In the genomic region with DNA sequence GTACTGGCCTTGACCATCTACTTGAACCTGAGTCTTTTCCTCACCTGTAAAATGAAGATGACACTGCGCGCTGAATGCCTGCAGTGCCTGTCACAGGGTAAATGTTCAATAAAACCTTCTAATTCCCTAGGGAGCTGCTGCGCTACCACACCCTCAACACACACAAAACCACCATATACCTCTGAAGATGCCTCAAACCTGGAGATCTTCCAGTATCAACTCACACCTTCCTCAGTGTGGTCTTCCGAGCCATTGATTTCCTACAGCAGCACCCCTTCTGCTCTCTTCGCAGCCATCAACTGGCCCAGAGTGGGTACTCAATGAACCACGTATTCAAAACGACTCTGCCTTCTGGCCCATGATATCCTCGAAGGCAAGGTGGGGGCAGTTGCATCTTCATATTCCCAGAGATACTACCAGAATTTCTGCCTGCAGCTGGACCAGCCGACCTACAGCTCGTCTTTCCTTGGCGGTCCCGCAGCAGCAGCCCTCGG, we compare ENCODE assay signal across 8 cellular contexts. TPM values are rescaled to one million over a fixed set of nuclear protein-coding genes. Genes with fewer than 3 reads are reported as not detected.
DNase-seq lines count a peak whose midpoint lies in the region; ATAC-seq and TF ChIP-seq lines count a peak whose summit lies in the region.

No MANE protein-coding gene starts in this region.

- H3K4me1 ChIP-seq in mesodermal cell (ENCODE audit: control insufficient read depth, insufficient read depth, low read length, poor library complexity, severe bottlenecking) = peaks cover 21% of the 10 kb centered on the region

- WGBS in mesodermal cell (ENCODE audit: insufficient coverage in 2 of 2), 2 experiments = 5 to 10% methylated on average over 13 of the region's 13 CpGs

- peaks cover 60% of the 10 kb centered on the region for H3K36me3 Mint-ChIP-seq in MCF 10A (ENCODE audit: insufficient read depth, unreplicated experiment)

- H3K4me3 ChIP-seq in GM08714 (ENCODE audit: low read length) (peak overlapping the region; percentile 94), mesodermal cell (ENCODE audit: extremely low read depth, insufficient read depth, low read length, poor library complexity, severe bottlenecking) (peak overlapping the region; percentile 97)

- peak overlapping the region; percentile 100 for H3K27ac Mint-ChIP-seq in MCF 10A (ENCODE audit: low read depth, unreplicated experiment)

- intact Hi-C loops in MCF 10A (cut with micrococcal nuclease) = loop anchor here (1.0 kb wide), 2 partner anchors 134 to 356 kb away; a partner anchor contains a TSS

- no peaks in the 10 kb centered on the region for H3K9me3 Mint-ChIP-seq in MCF 10A (ENCODE audit: unreplicated experiment)

- ATAC-seq in HG03354 (IDR thresholded peaks at IDR 0.05; ENCODE audit: poor library complexity, severe bottlenecking, unreplicated experiment) = peak; percentile 19

- peaks cover 49% of the 10 kb centered on the region for H3K36me3 ChIP-seq in mesodermal cell (ENCODE audit: control insufficient read depth, insufficient read depth, low read length)

- BruUV-seq in MCF 10A (replicated peaks; lab: Mats Ljungman, UMichigan) = no TSS peak

- H3K27me3 Mint-ChIP-seq in MCF 10A (ENCODE audit: insufficient read depth, unreplicated experiment) = no peaks in the 10 kb centered on the region

- peak overlapping the region; percentile 96 for H3K4me3 Mint-ChIP-seq in MCF 10A (ENCODE audit: unreplicated experiment)

- POLR2A ChIA-PET in MCF 10A (lab: Yijun Ruan, JAX) = interaction anchor here (0.6 to 4.1 kb wide), 21 partner anchors 10 to 355 kb away, joined by 3 to 39 read pairs (median 5); a partner anchor contains a TSS
- POLR2A ChIA-PET in HEK293T (lab: Yijun Ruan, JAX) = interaction anchor here (0.9 to 2.2 kb wide), 6 partner anchors 8 to 177 kb away, joined by 3 to 10 read pairs (median 8); a partner anchor contains a TSS

- CTCF ChIA-PET in MCF 10A (lab: Yijun Ruan, JAX) (interaction anchor here (0.7 to 5.1 kb wide), 13 partner anchors 10 to 283 kb away, joined by 3 to 38 read pairs (median 6); a partner anchor contains a TSS), HEK293T (lab: Yijun Ruan, JAX) (interaction anchor here (1.4 kb wide), 1 partner anchor 10 kb away, joined by 3 read pairs; no protein-coding TSS in a partner anchor)

- DNase-seq in MCF 10A (ENCODE audit: unreplicated experiment) (no peak), DMS153 treated with DMSO at 0.1 percent for 48 hours (lab: John Stamatoyannopoulos, UW; ENCODE audit: unreplicated experiment) (no peak), activated gamma-delta T cell treated with Interleukin-2 at 50 U/mL for 16 hours (no peak), mesenteric fat pad (ENCODE audit: low spot score) (no peak), HEK293T (ENCODE audit: extremely low spot score) (no peak)

- no peak for TF ChIP-seq CTCF in MCF 10A (IDR thresholded peaks at IDR 0.05; ENCODE audit: unreplicated experiment)

- H3K4me1 Mint-ChIP-seq in MCF 10A (ENCODE audit: insufficient read depth, unreplicated experiment) = peaks cover 23% of the 10 kb centered on the region

- H3K9me3 ChIP-seq in mesodermal cell (ENCODE audit: control insufficient read depth, low read length) = no peaks in the 10 kb centered on the region

- H3K27ac ChIP-seq in mesodermal cell (ENCODE audit: low read depth, low read length, severe bottlenecking) = peak overlapping the region; percentile 99

TF ChIP-seq in HEK293T, 16 proteins besides CTCF, POLR2A, EP300 and RAD21:
- TF ChIP-seq ELF4 (IDR thresholded peaks at IDR 0.05) (no peak), SP1 (IDR thresholded peaks at IDR 0.05) (no peak), HDGF (IDR thresholded peaks at IDR 0.05; ENCODE audit: borderline replicate concordance) (no peak), LEF1 (IDR thresholded peaks at IDR 0.05; ENCODE audit: borderline replicate concordance) (no peak), FOXM1 (IDR thresholded peaks at IDR 0.05; ENCODE audit: borderline replicate concordance) (no peak), TARDBP (IDR thresholded peaks at IDR 0.05) (no peak), NFRKB (IDR thresholded peaks at IDR 0.05) (no peak), L3MBTL2 (conservative IDR thresholded peaks at IDR 0.05) (no peak), CTBP1 (IDR thresholded peaks at IDR 0.05; ENCODE audit: borderline replicate concordance) (no peak), SUZ12 (IDR thresholded peaks at IDR 0.05) (no peak), FOXK2 (IDR thresholded peaks at IDR 0.05) (no peak), ZNF384 (IDR thresholded peaks at IDR 0.05) (no peak), BHLHE40 (IDR thresholded peaks at IDR 0.05; ENCODE audit: borderline replicate concordance) (no peak), FOXA1 (IDR thresholded peaks at IDR 0.05) (no peak), ARNT (IDR thresholded peaks at IDR 0.05) (no peak)
- TF ChIP-seq, protein P1, sequence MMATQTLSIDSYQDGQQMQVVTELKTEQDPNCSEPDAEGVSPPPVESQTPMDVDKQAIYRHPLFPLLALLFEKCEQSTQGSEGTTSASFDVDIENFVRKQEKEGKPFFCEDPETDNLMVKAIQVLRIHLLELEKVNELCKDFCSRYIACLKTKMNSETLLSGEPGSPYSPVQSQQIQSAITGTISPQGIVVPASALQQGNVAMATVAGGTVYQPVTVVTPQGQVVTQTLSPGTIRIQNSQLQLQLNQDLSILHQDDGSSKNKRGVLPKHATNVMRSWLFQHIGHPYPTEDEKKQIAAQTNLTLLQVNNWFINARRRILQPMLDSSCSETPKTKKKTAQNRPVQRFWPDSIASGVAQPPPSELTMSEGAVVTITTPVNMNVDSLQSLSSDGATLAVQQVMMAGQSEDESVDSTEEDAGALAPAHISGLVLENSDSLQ (IDR thresholded peaks at IDR 0.05) = no peak

RNA-seq across cellular contexts. Expression of a gene that starts 0.7 kb away (rescaled TPM):
- total RNA-seq in MCF 10A (2022) = 2,288 and 2,498 TPM in 2 replicates
- polyA plus RNA-seq in mesodermal cell (2013, experiment 1 of 2) = 2,921 TPM
- polyA plus RNA-seq in mesodermal cell (2013, experiment 2 of 2) = 2,609 TPM
- total RNA-seq in mesenteric fat pad = 1,520 TPM

RNA-seq across cellular contexts. Expression of a gene that starts 44.2 kb away (rescaled TPM):
- total RNA-seq in MCF 10A (2022) (not detected in 2 replicates), mesenteric fat pad (1.7 TPM)
- 6.3 TPM for polyA plus RNA-seq in mesodermal cell (2013, experiment 1 of 2)
- polyA plus RNA-seq in mesodermal cell (2013, experiment 2 of 2) = 5.1 TPM
